In genomic region chr4:186936496-186937375, GRCh38 we compare ENCODE assay signal across 8 cellular contexts.
DNase-seq lines count a peak whose midpoint lies in the region; ATAC-seq, FAIRE-seq and TF ChIP-seq lines count a peak whose summit lies in the region.

No MANE protein-coding gene starts in this region.

- H3K36me3 ChIP-seq in pancreas, result no peaks in the 10 kb centered on the region

- WGBS in pancreas, 2 donors, result 6 to 11% methylated on average over 9 of the region's 9 CpGs

- peak in 2 of 4 donors; percentile 29 to 32 for TF ChIP-seq CTCF in pancreas (IDR thresholded peaks at IDR 0.05)

- intact Hi-C loops in pancreas (cut with DNase I), result loop anchor here in 1 of 3 donors (5.0 kb wide), 1 partner anchor 209 kb away; no protein-coding TSS in a partner anchor

- DNase-seq in Caki2 (ENCODE audit: low read depth) (peak; percentile 86), RKO (ENCODE audit: low spot score) (peak; percentile 46), fibroblast of peridontal ligament (ENCODE audit: extremely low read depth) (peak; percentile 92), pancreas (no peak), NCI-H748 (lab: John Stamatoyannopoulos, UW; ENCODE audit: unreplicated experiment) (no peak), NCI-H510A (lab: John Stamatoyannopoulos, UW) (no peak)

- FAIRE-seq in pancreas (lab: Jason Lieb, UNC), result peak; percentile 97

- no peaks in the 10 kb centered on the region for H3K27me3 ChIP-seq in pancreas

- in situ Hi-C loops in Caki2 (cut with HindIII; ENCODE audit: low pct_unique_long_range_greater_than_20kb, low sequenced_read_pairs), result no loop called here

- H3K4me1 ChIP-seq in pancreas, result peaks cover 13 to 28% (median 17%) of the 10 kb centered on the region in 3 donors

- H3K9me3 ChIP-seq in pancreas, result no peaks in the 10 kb centered on the region

- H3K27ac ChIP-seq in pancreas, result peak overlapping the region; percentile 61 to 86 (median 74)

- H3K4me3 ChIP-seq in pancreas, result peak overlapping the region in 2 of 4 donors; percentile 1 to 6

- ATAC-seq in pancreas, result peak; percentile 85 to 94 (median 93)
- no peak for ATAC-seq in HG02610 (IDR thresholded peaks at IDR 0.05; ENCODE audit: unreplicated experiment)
- ATAC-seq in GM18867 (IDR thresholded peaks at IDR 0.05; ENCODE audit: unreplicated experiment), result no peak

Comparison
In these comparisons a context has a peak if more than half of its experiments do, and no peak if none do; other contexts are left out.
1. DNase-seq: peak in Caki2 (single experiment), RKO (single experiment) and fibroblast of peridontal ligament (single experiment); none in pancreas (0 of 6), NCI-H748 (single experiment) and NCI-H510A (single experiment).
2. ATAC-seq: peak in pancreas (4 of 4); none in HG02610 (single experiment) and GM18867 (single experiment).